Comparison of ENCODE assay signal across 8 cellular contexts in genomic region chr13:46386426-46386995, GRCh38. TPM values are rescaled to one million over a fixed set of nuclear protein-coding genes. Genes with fewer than 3 reads are reported as not detected.
A peak's percentile ranks its signal among the peaks of the same experiment; 100 is the strongest.
DNase-seq lines count a peak whose midpoint lies in the region; ATAC-seq, FAIRE-seq and TF ChIP-seq lines count a peak whose summit lies in the region.

No MANE protein-coding gene starts in this region.

- no peaks in the 10 kb centered on the region for H3K36me3 ChIP-seq in RWPE2 (ENCODE audit: low read depth)
- H3K36me3 ChIP-seq in ovary, result no peaks in the 10 kb centered on the region
- H3K36me3 ChIP-seq in body of pancreas (replicated peaks in 1 of 2; ENCODE audit: insufficient read depth in 1 of 2, low read depth in 2 of 2), result no peaks in the 10 kb centered on the region

- H3K27ac ChIP-seq in RWPE2 (ENCODE audit: poor library complexity, severe bottlenecking) (no peak overlapping the region), ovary (no peak overlapping the region), body of pancreas (no peak overlapping the region)

- 3 to 5% (median 5%) methylated on average over 33 to 34 of the region's 34 CpGs for WGBS in ovary, 3 donors
- WGBS in body of pancreas, 2 donors, result 5 to 8% methylated on average over 31 to 34 of the region's 34 CpGs

- peaks cover 15% of the 10 kb centered on the region for H3K4me1 ChIP-seq in RWPE2 (ENCODE audit: insufficient read depth, poor library complexity, severe bottlenecking)
- peaks cover 3% of the 10 kb centered on the region for H3K4me1 ChIP-seq in ovary (ENCODE audit: insufficient read depth)
- peaks cover 21% of the 10 kb centered on the region for H3K4me1 ChIP-seq in body of pancreas

- no peak for FAIRE-seq in D721Med (lab: Jason Lieb, UNC)

- ATAC-seq in RWPE2 (ENCODE audit: low read depth), result no peak
- ATAC-seq in body of pancreas, result no peak
- ATAC-seq in GM21576 (IDR thresholded peaks at IDR 0.05; ENCODE audit: unreplicated experiment), result no peak

- TF ChIP-seq CTCF in RWPE2 (IDR thresholded peaks at IDR 0.05; ENCODE audit: poor library complexity, severe bottlenecking), result no peak
- TF ChIP-seq CTCF in fibroblast of mammary gland (conservative IDR thresholded peaks at IDR 0.05; ENCODE audit: control insufficient read depth, insufficient read depth, low read depth, low read length), result no peak
- no peak for TF ChIP-seq CTCF in ovary (IDR thresholded peaks at IDR 0.05)
- TF ChIP-seq CTCF in D721Med (IDR thresholded peaks at IDR 0.05; ENCODE audit: insufficient read depth, missing control alignments), result no peak
- no peak for TF ChIP-seq CTCF in body of pancreas (IDR thresholded peaks at IDR 0.05)

- DNase-seq in ELF-1 (ENCODE audit: low read depth, low spot score) (peak; percentile 29), RWPE2 (ENCODE audit: low spot score) (no peak), fibroblast of mammary gland (ENCODE audit: low read depth) (peak; percentile 31), ovary (no peak), NCI-H524 treated with DMSO at 0.1 percent for 48 hours (lab: John Stamatoyannopoulos, UW) (no peak), D721Med (ENCODE audit: insufficient read length, low spot score) (no peak), body of pancreas (no peak)

- H3K27me3 ChIP-seq in RWPE2 (ENCODE audit: insufficient read depth, poor library complexity, severe bottlenecking) (no peaks in the 10 kb centered on the region), ovary (no peaks in the 10 kb centered on the region), body of pancreas (no peaks in the 10 kb centered on the region)

- TF ChIP-seq POLR2A in ovary (IDR thresholded peaks at IDR 0.05) (no peak), body of pancreas (IDR thresholded peaks at IDR 0.05) (no peak)

- intact Hi-C loops in ovary (cut with DNase I) (no loop called here), body of pancreas (cut with DNase I) (no loop called here)

- TF ChIP-seq EP300 in ovary (IDR thresholded peaks at IDR 0.05), result no peak

- no peaks in the 10 kb centered on the region for H3K9me3 ChIP-seq in RWPE2 (ENCODE audit: severe bottlenecking)
- H3K9me3 ChIP-seq in ovary, result no peaks in the 10 kb centered on the region
- no peaks in the 10 kb centered on the region for H3K9me3 ChIP-seq in body of pancreas

- H3K4me3 ChIP-seq in RWPE2 (ENCODE audit: severe bottlenecking) (peak overlapping the region; percentile 28), fibroblast of mammary gland (ENCODE audit: control insufficient read depth, low read depth, low read length) (peak overlapping the region; percentile 44), ovary (peak overlapping the region; percentile 26), body of pancreas (peak overlapping the region in 1 of 2 donors; percentile 45)

RNA-seq across cellular contexts. Expression of gene RUBCNL, which starts 0.5 kb away (rescaled TPM):
- total RNA-seq in ovary (1 to 10 TPM in 5 of 7 donors, under 1 TPM in 2; 0.60 to 4.5 (median 1.5) TPM), body of pancreas (1 to 10 TPM; 2.1 to 2.3 TPM)
- 1 to 10 TPM in 1 of 2 donors, under 1 TPM in 1; 0.57 to 4.4 TPM for polyA plus RNA-seq in ovary

Comparison
In these comparisons a context has a peak if more than half of its experiments do, and no peak if none do; other contexts are left out.
1. DNase-seq: peak in ELF-1 (single experiment) and fibroblast of mammary gland (single experiment); none in RWPE2 (single experiment), ovary (0 of 5), NCI-H524 treated with DMSO at 0.1 percent for 48 hours (single experiment), D721Med (single experiment) and body of pancreas (0 of 4).